In the genomic region with DNA sequence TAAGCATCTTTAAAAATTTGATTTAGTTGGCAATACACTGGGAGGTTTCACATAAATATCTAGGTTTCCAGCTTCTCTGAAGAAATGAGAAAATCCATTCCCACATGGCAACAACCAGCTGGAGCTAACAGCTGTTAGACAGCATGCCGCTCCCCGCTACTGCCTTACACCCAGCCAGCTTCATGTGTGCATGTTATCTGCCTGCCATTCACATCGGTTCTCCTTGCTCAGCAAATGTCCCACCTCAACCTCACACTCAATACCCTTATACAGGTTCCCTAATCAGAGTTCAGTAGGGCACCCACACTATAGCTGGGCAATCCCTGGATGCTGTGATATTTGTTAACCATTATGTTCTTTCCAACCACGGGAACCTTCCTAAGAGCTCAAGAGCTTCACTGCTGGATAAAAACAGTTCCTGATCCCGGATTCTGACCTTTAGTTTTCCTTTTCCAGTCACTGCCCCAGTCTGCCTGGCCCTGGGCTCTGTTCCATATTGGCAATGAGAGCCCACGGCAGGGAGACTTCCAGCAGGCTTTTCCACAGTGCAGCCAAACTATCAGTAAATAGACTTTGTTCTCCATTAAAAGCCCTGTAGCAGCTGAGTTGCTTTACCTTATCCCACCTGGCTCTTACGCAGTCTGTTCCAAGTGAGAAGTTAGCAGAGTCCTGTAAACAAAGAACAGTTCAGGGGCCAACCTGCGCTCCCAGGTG, we compare ENCODE assay signal across 13 cellular contexts.
"Had no signal": no experiment of that assay in that cellular context is flagged by ENCODE, and none has a peak within 500 bp of the region (broad histone marks: within the 10 kb centered on the region; RNA-seq: fewer than 3 reads in every experiment).

No MANE protein-coding gene starts in this region.

- H3K4me3 ChIP-seq: sigmoid colon, tibial nerve, vagina had no signal

- H3K9me3 ChIP-seq: sigmoid colon, tibial nerve, vagina had no signal

- H3K4me1 ChIP-seq: sigmoid colon, tibial nerve, vagina had no signal

- H3K27ac ChIP-seq: epithelial cell of prostate, sigmoid colon, tibial nerve, vagina had no signal

- H3K27me3 ChIP-seq: sigmoid colon, tibial nerve, vagina had no signal

- DNase-seq: activated CD4-positive, alpha-beta T cell treated with anti-CD3 and anti-CD28 coated beads, Interleukin-2, amount 10 ng/mL, durations not matched to agents 24 days and 14 days; activated CD4-positive, CD25-positive, alpha-beta regulatory T cell; activated CD8-positive, alpha-beta memory T cell treated with anti-CD3 and anti-CD28 coated beads for 24 hours; activated naive CD8-positive, alpha-beta T cell treated with anti-CD3 and anti-CD28 coated beads for 36 hours; foreskin melanocyte; islet precursor cell; mesenchymal stem cell; occipital lobe; sigmoid colon had no signal

- ATAC-seq: stimulated activated effector memory CD8-positive, alpha-beta T cell treated with anti-CD3 and anti-CD28 coated beads, Interleukin-12 subunit alpha, Interleukin-12 subunit beta, amount 100 ng/mL, for 72 hours had no signal
